Comparison of ENCODE assay signal across 9 cellular contexts in genomic region chr6:43924222-43924702, GRCh38.
A peak's percentile ranks its signal among the peaks of the same experiment; 100 is the strongest.
DNase-seq lines count a peak whose midpoint lies in the region; ATAC-seq, FAIRE-seq and TF ChIP-seq lines count a peak whose summit lies in the region.
"Had no signal": no experiment of that assay in that cellular context is flagged by ENCODE, and none has a peak within 500 bp of the region (broad histone marks: within the 10 kb centered on the region; RNA-seq: fewer than 3 reads in every experiment).

No MANE protein-coding gene starts in this region.

- 95% methylated on average over 12 of the region's 12 CpGs for WGBS in HepG2 (ENCODE audit: low lambda C conversion rate)

- TF ChIP-seq RAD21 in HepG2 (CRISPR knock-in tag; IDR thresholded peaks at IDR 0.05): no peak

- H3K9me3 ChIP-seq in BLaER1: no peaks in the 10 kb centered on the region
- no peaks in the 10 kb centered on the region for H3K9me3 ChIP-seq in HepG2 (ENCODE audit: low read length)

- BruUV-seq in HepG2 (replicated peaks; lab: Mats Ljungman, UMichigan): no TSS peak

- in situ Hi-C loops in HepG2 (cut with HindIII; ENCODE audit: extremely low pct_ligation_motif_present, low pct_unique_long_range_greater_than_20kb): no loop called here

- no peak overlapping the region for H2AFZ ChIP-seq in HepG2 (ENCODE audit: low read length)

- no peak overlapping the region for H3K27ac Mint-ChIP-seq in stimulated activated naive B cell treated with anti-CD40 and anti-IgM and Interleukin-4, amounts not matched to agents 10 μg/mL and 1 μg/mL and 100 μg/mL, for 72 hours
- no peak overlapping the region for H3K27ac Mint-ChIP-seq in progenitor cell of endocrine pancreas

- H3K27me3 ChIP-seq in BLaER1: no peaks in the 10 kb centered on the region
- no peaks in the 10 kb centered on the region for H3K27me3 ChIP-seq in HepG2 (ENCODE audit: control insufficient read depth in 1 of 2, insufficient read depth in 2 of 2, low read length in 2 of 2)

- H3K27me3 Mint-ChIP-seq in stimulated activated naive B cell treated with anti-CD40 and anti-IgM and Interleukin-4, amounts not matched to agents 10 μg/mL and 1 μg/mL and 100 μg/mL, for 72 hours: peaks cover 0 to 7% of the 10 kb centered on the region in 2 donors
- no peaks in the 10 kb centered on the region for H3K27me3 Mint-ChIP-seq in progenitor cell of endocrine pancreas

- CTCF ChIA-PET in HepG2 (lab: Yijun Ruan, JAX; ENCODE audit: low intra/inter-chr PET ratio, low total read pairs): no interaction called here

- H3K4me3 ChIP-seq in BLaER1: no peak overlapping the region
- no peak overlapping the region for H3K4me3 ChIP-seq in HepG2 (replicated peaks in 1 of 3; ENCODE audit: insufficient read depth in 1 of 3, low read depth in 2 of 3, low read length in 3 of 3)

- TF ChIP-seq EP300 in HepG2 (IDR thresholded peaks at IDR 0.05; ENCODE audit: low read depth in 2 of 2, low read length in 2 of 2): no peak
- no peak for TF ChIP-seq EP300 in HepG2 (CRISPR knock-in tag; IDR thresholded peaks at IDR 0.05; ENCODE audit: borderline replicate concordance)

- POLR2A ChIA-PET in HepG2 (lab: Yijun Ruan, JAX): interaction anchor here (5.2 kb wide), 1 partner anchor 10 kb away, joined by 133 read pairs; no protein-coding TSS in a partner anchor

- no peak for TF ChIP-seq CTCF in HepG2 (CRISPR knock-in tag; IDR thresholded peaks at IDR 0.05)
- TF ChIP-seq CTCF in progenitor cell of endocrine pancreas (IDR thresholded peaks at IDR 0.05; ENCODE audit: unreplicated experiment): no peak

- no peaks in the 10 kb centered on the region for H3K79me2 ChIP-seq in HepG2 (ENCODE audit: insufficient read depth, low read length)

- TF ChIP-seq POLR2A in HepG2 (IDR thresholded peaks at IDR 0.05; ENCODE audit: insufficient read depth in 1 of 2, low read depth in 2 of 2, low read length in 2 of 2): no peak

- H3K4me1 ChIP-seq in BLaER1: peaks cover 47% of the 10 kb centered on the region
- peaks cover 74% of the 10 kb centered on the region for H3K4me1 ChIP-seq in HepG2 (ENCODE audit: insufficient read depth, low read length)

- H3K36me3 ChIP-seq in BLaER1 (no peaks in the 10 kb centered on the region), HepG2 (replicated peaks in 1 of 2; ENCODE audit: control insufficient read depth in 1 of 2, insufficient read depth in 2 of 2, low read length in 2 of 2) (no peaks in the 10 kb centered on the region)

- no peaks in the 10 kb centered on the region for H3K9me3 Mint-ChIP-seq in stimulated activated naive B cell treated with anti-CD40 and anti-IgM and Interleukin-4, amounts not matched to agents 10 μg/mL and 1 μg/mL and 100 μg/mL, for 72 hours
- H3K9me3 Mint-ChIP-seq in progenitor cell of endocrine pancreas (ENCODE audit: low read depth): no peaks in the 10 kb centered on the region
- H3K9me3 Mint-ChIP-seq: nephron had no signal

- ATAC-seq in HepG2 (no peak), GM18520 (IDR thresholded peaks at IDR 0.05; ENCODE audit: unreplicated experiment) (no peak)
- peak; percentile 90 to 93 for ATAC-seq in stimulated activated naive B cell treated with anti-CD40 and anti-IgM and Interleukin-4, amounts not matched to agents 10 μg/mL and 1 μg/mL and 100 μg/mL, for 72 hours (replicated peaks)

- peaks cover 8% of the 10 kb centered on the region; the same call in 1 of the 2 replicates for H4K20me1 ChIP-seq in BLaER1
- H4K20me1 ChIP-seq in HepG2 (ENCODE audit: insufficient read depth, low read length): no peaks in the 10 kb centered on the region

- DNase-seq in LHCN-M2 (ENCODE audit: low read depth) (peak; percentile 54), activated T-cell treated with anti-CD3 and anti-CD28 coated beads for 24 hours (ENCODE audit: low read depth) (peak; percentile 23), HepG2 (ENCODE audit: low spot score) (no peak), progenitor cell of endocrine pancreas (ENCODE audit: low spot score, unreplicated experiment) (no peak), NCI-H1436 (lab: John Stamatoyannopoulos, UW) (no peak)
- DNase-seq in stimulated activated naive B cell treated with anti-CD40 and anti-IgM and Interleukin-4, amounts not matched to agents 10 μg/mL and 1 μg/mL and 100 μg/mL, for 72 hours: peak; percentile 28

- H3K36me3 Mint-ChIP-seq in stimulated activated naive B cell treated with anti-CD40 and anti-IgM and Interleukin-4, amounts not matched to agents 10 μg/mL and 1 μg/mL and 100 μg/mL, for 72 hours: no peaks in the 10 kb centered on the region
- no peaks in the 10 kb centered on the region for H3K36me3 Mint-ChIP-seq in progenitor cell of endocrine pancreas (ENCODE audit: insufficient read depth)

- H3K4me2 ChIP-seq in BLaER1 (peak overlapping the region; percentile 81), HepG2 (ENCODE audit: low read depth, low read length) (no peak overlapping the region)

- intact Hi-C loops in HepG2 (cut with micrococcal nuclease; ENCODE audit: unreplicated experiment): no loop called here

- H3K9ac ChIP-seq in BLaER1 (peak overlapping the region; percentile 3; the same call in 1 of the 2 replicates), HepG2 (ENCODE audit: insufficient read depth, low read depth, low read length) (no peak overlapping the region)

- H3K4me3 Mint-ChIP-seq in stimulated activated naive B cell treated with anti-CD40 and anti-IgM and Interleukin-4, amounts not matched to agents 10 μg/mL and 1 μg/mL and 100 μg/mL, for 72 hours: no peak overlapping the region
- no peak overlapping the region for H3K4me3 Mint-ChIP-seq in progenitor cell of endocrine pancreas (ENCODE audit: low read depth)
- H3K4me3 Mint-ChIP-seq: nephron had no signal

- no peak for FAIRE-seq in HepG2 (lab: Jason Lieb, UNC)

- H3K27ac ChIP-seq in BLaER1 (no peak overlapping the region; the same call in 1 of the 2 replicates), HepG2 (ENCODE audit: extremely low read length, insufficient read depth, low read length) (no peak overlapping the region)

- peaks cover 16 to 23% of the 10 kb centered on the region in 2 donors for H3K4me1 Mint-ChIP-seq in stimulated activated naive B cell treated with anti-CD40 and anti-IgM and Interleukin-4, amounts not matched to agents 10 μg/mL and 1 μg/mL and 100 μg/mL, for 72 hours
- peaks cover 48% of the 10 kb centered on the region for H3K4me1 Mint-ChIP-seq in progenitor cell of endocrine pancreas (ENCODE audit: low read depth)

TF ChIP-seq in HepG2, 621 proteins besides CTCF, POLR2A, EP300 and RAD21:
- TF ChIP-seq HNRNPL (IDR thresholded peaks at IDR 0.05; ENCODE audit: low read depth, low read length): 0 out of 2 replicates have a peak, but pooled peaks have one; percentile 22
- no peak for TF ChIP-seq NFATC3 (CRISPR knock-in tag; IDR thresholded peaks at IDR 0.05)

Comparison
In these comparisons a context has a peak if more than half of its experiments do, and no peak if none do; other contexts are left out.
1. DNase-seq: peak in LHCN-M2 (single experiment), activated T-cell treated with anti-CD3 and anti-CD28 coated beads for 24 hours (single experiment) and stimulated activated naive B cell treated with anti-CD40 and anti-IgM and Interleukin-4, amounts not matched to agents 10 μg/mL and 1 μg/mL and 100 μg/mL, for 72 hours (single experiment); none in HepG2 (single experiment), progenitor cell of endocrine pancreas (single experiment) and NCI-H1436 (single experiment).
2. ATAC-seq: peak in stimulated activated naive B cell treated with anti-CD40 and anti-IgM and Interleukin-4, amounts not matched to agents 10 μg/mL and 1 μg/mL and 100 μg/mL, for 72 hours (2 of 2); none in HepG2 (single experiment) and GM18520 (single experiment).